ENCODE assay signal across 8 cellular contexts in the genomic region with DNA sequence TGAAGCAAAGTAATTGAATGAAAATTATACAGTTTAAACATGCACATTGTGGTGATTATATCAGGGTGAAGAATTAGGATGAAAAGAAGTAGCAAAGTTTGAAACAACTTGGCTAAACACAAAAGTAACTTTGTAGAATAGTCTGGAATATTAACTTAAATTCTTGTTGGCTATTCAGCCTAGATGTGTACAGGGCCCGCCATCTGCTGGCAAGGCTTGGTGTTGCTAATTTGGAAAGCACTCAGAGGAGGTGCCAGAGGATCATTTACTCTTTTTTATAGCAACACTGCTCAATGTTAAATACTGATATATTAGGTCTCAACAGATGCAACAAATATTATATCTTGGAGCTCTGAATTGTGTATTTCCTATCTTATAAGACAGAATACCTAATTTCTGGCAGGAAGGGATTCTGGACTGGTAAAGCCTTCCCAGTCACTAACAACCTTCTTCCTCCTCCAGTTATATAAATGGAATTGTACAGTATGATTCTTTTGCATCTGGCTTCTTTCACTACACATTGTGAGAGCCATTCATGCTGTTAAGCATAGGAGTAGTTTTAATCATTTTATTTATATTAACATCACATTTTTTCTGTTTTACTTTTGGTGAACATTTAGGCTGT. TPM values are rescaled to one million over a fixed set of nuclear protein-coding genes. Genes with fewer than 3 reads are reported as not detected.
A peak's percentile ranks its signal among the peaks of the same experiment; 100 is the strongest.
DNase-seq lines count a peak whose midpoint lies in the region; ATAC-seq and TF ChIP-seq lines count a peak whose summit lies in the region.

No MANE protein-coding gene starts in this region.

- H3K9me3 Mint-ChIP-seq in endodermal cell: no peaks in the 10 kb centered on the region

- H3K4me3 ChIP-seq in endodermal cell (ENCODE audit: low read length): no peak overlapping the region

- peaks cover 6% of the 10 kb centered on the region for H3K36me3 ChIP-seq in endodermal cell (ENCODE audit: control insufficient read depth, insufficient read depth, low read length)

- H3K27ac Mint-ChIP-seq in endodermal cell: no peak overlapping the region

- DNase-seq in SIG-M5 treated with dmso at 0.1 percent for 504 hours (lab: John Stamatoyannopoulos, UW; ENCODE audit: unreplicated experiment) (peak; percentile 51), SIG-M5 (lab: John Stamatoyannopoulos, UW) (no peak), NCI-H526 treated with DMSO at 0.1 percent for 48 hours (lab: John Stamatoyannopoulos, UW) (peak; percentile 27), endodermal cell (peak; percentile 91), midbrain (lab: John Stamatoyannopoulos, UW) (peak; percentile 87)
- peak; percentile 77 for DNase-seq in activated CD8-positive, alpha-beta memory T cell treated with anti-CD3 and anti-CD28 coated beads for 24 hours
- peak; percentile 7 to 33 for DNase-seq in stimulated activated CD8-positive, alpha-beta memory T cell treated with anti-CD3 and anti-CD28 coated beads, Interleukin-2, amount 100 ng/mL, for 1 hour (ENCODE audit: low read depth in 2 of 2)

- no peaks in the 10 kb centered on the region for H3K9me3 ChIP-seq in endodermal cell (ENCODE audit: control insufficient read depth, low read length)

- 0% methylated on average over 1 of the region's 1 CpG; no CpG with 5 or more reads in 1 of the 2 experiments for WGBS in endodermal cell (ENCODE audit: insufficient coverage in 1 of 2, insufficient read length in 1 of 2), 2 experiments

- H3K4me1 Mint-ChIP-seq in endodermal cell: peaks cover 1% of the 10 kb centered on the region

- no peak overlapping the region for H3K4me3 Mint-ChIP-seq in endodermal cell

- H3K36me3 Mint-ChIP-seq in endodermal cell (ENCODE audit: low read depth): peaks cover 22% of the 10 kb centered on the region

- TF ChIP-seq CTCF in endodermal cell (conservative IDR thresholded peaks at IDR 0.05): peak; percentile 96

- H3K4me1 ChIP-seq in endodermal cell (ENCODE audit: control insufficient read depth, insufficient read depth, low read length): no peaks in the 10 kb centered on the region

- ATAC-seq in HG03159 (IDR thresholded peaks at IDR 0.05; ENCODE audit: unreplicated experiment): peak; percentile 91

- no peaks in the 10 kb centered on the region for H3K27me3 ChIP-seq in endodermal cell (ENCODE audit: control insufficient read depth, insufficient read depth, low read length, poor library complexity, severe bottlenecking)

- H3K27ac ChIP-seq in endodermal cell (ENCODE audit: low read depth, low read length): no peak overlapping the region

- no peak overlapping the region for H3K9ac ChIP-seq in endodermal cell (ENCODE audit: extremely low read depth, low read length, poor library complexity, severe bottlenecking)

- no peaks in the 10 kb centered on the region for H3K27me3 Mint-ChIP-seq in endodermal cell (ENCODE audit: insufficient read depth)

RNA-seq across cellular contexts. Expression of a gene that starts 36.1 kb away (rescaled TPM):
- 10 to 100 TPM; 20.7 to 26.3 TPM for total RNA-seq in endodermal cell
- polyA plus RNA-seq in endodermal cell (2013, experiment 1 of 2): 22.3 TPM
- 25.4 TPM for polyA plus RNA-seq in endodermal cell (2013, experiment 2 of 2)

RNA-seq across cellular contexts. Expression of a gene that starts 38.0 kb away (rescaled TPM):
- 10 to 100 TPM; 26.1 to 35.5 TPM for total RNA-seq in endodermal cell
- 33.2 TPM for polyA plus RNA-seq in endodermal cell (2013, experiment 1 of 2)
- polyA plus RNA-seq in endodermal cell (2013, experiment 2 of 2): 33.0 TPM
